Comparison of ENCODE assay signal across 16 cellular contexts in genomic region chr12:117970334-117970733, GRCh38. TPM values are rescaled to one million over a fixed set of nuclear protein-coding genes. Genes with fewer than 3 reads are reported as not detected.
DNase-seq lines count a peak whose midpoint lies in the region; ATAC-seq and TF ChIP-seq lines count a peak whose summit lies in the region.
"Had no signal": no experiment of that assay in that cellular context is flagged by ENCODE, and none has a peak within 500 bp of the region (broad histone marks: within the 10 kb centered on the region; RNA-seq: fewer than 3 reads in every experiment).

No MANE protein-coding gene starts in this region.

- H3K36me3 Mint-ChIP-seq in activated naive CD4-positive, alpha-beta T cell treated with anti-CD3 and anti-CD28 coated beads, Interleukin-2, amount 50 U/mL, for 24 hours = peaks cover 2% of the 10 kb centered on the region
- peaks cover 12 to 27% of the 10 kb centered on the region in 2 donors for H3K36me3 Mint-ChIP-seq in activated naive CD4-positive, alpha-beta T cell treated with anti-CD3 and anti-CD28 coated beads, Interleukin-2, amount 50 U/mL, for 72 hours
- H3K36me3 Mint-ChIP-seq in central memory CD8-positive, alpha-beta T cell (ENCODE audit: insufficient read depth) = peaks cover 4% of the 10 kb centered on the region
- peaks cover 3% of the 10 kb centered on the region for H3K36me3 Mint-ChIP-seq in type B pancreatic cell
- H3K36me3 Mint-ChIP-seq: CD8-positive, alpha-beta T cell had no signal

- H3K4me3 Mint-ChIP-seq in activated naive CD4-positive, alpha-beta T cell treated with anti-CD3 and anti-CD28 coated beads, Interleukin-2, amount 50 U/mL, for 24 hours = peak overlapping the region; percentile 54
- peak overlapping the region; percentile 15 for H3K4me3 Mint-ChIP-seq in central memory CD8-positive, alpha-beta T cell
- H3K4me3 Mint-ChIP-seq in type B pancreatic cell = peak overlapping the region; percentile 53
- H3K4me3 Mint-ChIP-seq: CD8-positive, alpha-beta T cell had no signal

- peaks cover 45% of the 10 kb centered on the region for H3K27me3 Mint-ChIP-seq in activated naive CD4-positive, alpha-beta T cell treated with anti-CD3 and anti-CD28 coated beads, Interleukin-2, amount 50 U/mL, for 24 hours
- peaks cover 91% of the 10 kb centered on the region for H3K27me3 Mint-ChIP-seq in central memory CD8-positive, alpha-beta T cell
- peaks cover 57% of the 10 kb centered on the region for H3K27me3 Mint-ChIP-seq in type B pancreatic cell

- peaks cover 19% of the 10 kb centered on the region for H3K9me3 Mint-ChIP-seq in activated naive CD4-positive, alpha-beta T cell treated with anti-CD3 and anti-CD28 coated beads, Interleukin-2, amount 50 U/mL, for 24 hours
- H3K9me3 Mint-ChIP-seq in activated naive CD4-positive, alpha-beta T cell treated with anti-CD3 and anti-CD28 coated beads, Interleukin-2, amount 50 U/mL, for 72 hours = peaks cover 6 to 22% of the 10 kb centered on the region in 2 donors
- peaks cover 11% of the 10 kb centered on the region for H3K9me3 Mint-ChIP-seq in central memory CD8-positive, alpha-beta T cell
- H3K9me3 Mint-ChIP-seq in type B pancreatic cell = peaks cover 4% of the 10 kb centered on the region

- peaks cover 5% of the 10 kb centered on the region for H3K4me1 Mint-ChIP-seq in activated naive CD4-positive, alpha-beta T cell treated with anti-CD3 and anti-CD28 coated beads, Interleukin-2, amount 50 U/mL, for 24 hours
- H3K4me1 Mint-ChIP-seq in central memory CD8-positive, alpha-beta T cell = peaks cover 13% of the 10 kb centered on the region
- no peaks in the 10 kb centered on the region for H3K4me1 Mint-ChIP-seq in type B pancreatic cell (ENCODE audit: unreplicated experiment)

- DNase-seq in activated naive CD4-positive, alpha-beta T cell treated with anti-CD3 and anti-CD28 coated beads, Interleukin-2, amount 50 U/mL, for 72 hours (ENCODE audit: low spot score in 2 of 2) = no peak
- DNase-seq in HT-29 (ENCODE audit: low spot score) (peak; percentile 10), type B pancreatic cell (ENCODE audit: extremely low spot score, unreplicated experiment) (no peak), NAMALWA (ENCODE audit: low spot score) (no peak), DMS114 treated with DMSO at 0.1 percent for 48 hours (lab: John Stamatoyannopoulos, UW; ENCODE audit: unreplicated experiment) (no peak)
- DNase-seq in central memory CD8-positive, alpha-beta T cell (ENCODE audit: low spot score in 2 of 2) = no peak
- DNase-seq: BE2C; CD8-positive, alpha-beta T cell; EL; NCI-H1417 treated with DMSO at 0.1 percent for 48 hours; NCI-H2081; NCI-H748 treated with DMSO at 0.1 percent for 48 hours; SHP77 had no signal

- H3K27ac Mint-ChIP-seq in activated naive CD4-positive, alpha-beta T cell treated with anti-CD3 and anti-CD28 coated beads, Interleukin-2, amount 50 U/mL, for 24 hours = no peak overlapping the region
- H3K27ac Mint-ChIP-seq in activated naive CD4-positive, alpha-beta T cell treated with anti-CD3 and anti-CD28 coated beads, Interleukin-2, amount 50 U/mL, for 72 hours = no peak overlapping the region
- H3K27ac Mint-ChIP-seq in central memory CD8-positive, alpha-beta T cell (ENCODE audit: low read depth) = no peak overlapping the region
- H3K27ac Mint-ChIP-seq in type B pancreatic cell = no peak overlapping the region
- H3K27ac Mint-ChIP-seq: CD8-positive, alpha-beta T cell had no signal

- ATAC-seq in activated naive CD4-positive, alpha-beta T cell treated with anti-CD3 and anti-CD28 coated beads, Interleukin-2, amount 50 U/mL, for 72 hours = no peak
- ATAC-seq in central memory CD8-positive, alpha-beta T cell (replicated peaks; ENCODE audit: extremely low read depth, poor library complexity, severe bottlenecking) = no peak
- ATAC-seq: CD8-positive, alpha-beta T cell; Panc1; SK-N-SH treated with all-trans-retinoic acid at 6 μM for 48 hours had no signal

- no peak for TF ChIP-seq CTCF in type B pancreatic cell (conservative IDR thresholded peaks at IDR 0.05)

RNA-seq across cellular contexts. Expression of gene KSR2, which starts 1.5 kb away (rescaled TPM):
- total RNA-seq in activated naive CD4-positive, alpha-beta T cell treated with anti-CD3 and anti-CD28 coated beads, Interleukin-2, amount 50 U/mL, for 72 hours = under 1 TPM; 0.02 to 0.04 TPM
- total RNA-seq in HT-29 (2014; rRNA removed; shearing (Covaris generic)) = 0.08 and 0.16 TPM in 2 replicates
- total RNA-seq in type B pancreatic cell (ENCODE audit: low replicate concordance) = 2.0 and 4.7 TPM in 2 replicates

RNA-seq across cellular contexts. Expression of gene RFC5, which starts 46.2 kb away (rescaled TPM):
- total RNA-seq in activated naive CD4-positive, alpha-beta T cell treated with anti-CD3 and anti-CD28 coated beads, Interleukin-2, amount 50 U/mL, for 72 hours = 10 to 100 TPM; 69.6 to 88.0 TPM
- total RNA-seq in HT-29 (2014; rRNA removed; shearing (Covaris generic)) = 42.9 and 48.1 TPM in 2 replicates
- total RNA-seq in type B pancreatic cell (ENCODE audit: low replicate concordance) = 24.4 and 41.9 TPM in 2 replicates
